Comparison of ENCODE assay signal across 8 cellular contexts in the genomic region with DNA sequence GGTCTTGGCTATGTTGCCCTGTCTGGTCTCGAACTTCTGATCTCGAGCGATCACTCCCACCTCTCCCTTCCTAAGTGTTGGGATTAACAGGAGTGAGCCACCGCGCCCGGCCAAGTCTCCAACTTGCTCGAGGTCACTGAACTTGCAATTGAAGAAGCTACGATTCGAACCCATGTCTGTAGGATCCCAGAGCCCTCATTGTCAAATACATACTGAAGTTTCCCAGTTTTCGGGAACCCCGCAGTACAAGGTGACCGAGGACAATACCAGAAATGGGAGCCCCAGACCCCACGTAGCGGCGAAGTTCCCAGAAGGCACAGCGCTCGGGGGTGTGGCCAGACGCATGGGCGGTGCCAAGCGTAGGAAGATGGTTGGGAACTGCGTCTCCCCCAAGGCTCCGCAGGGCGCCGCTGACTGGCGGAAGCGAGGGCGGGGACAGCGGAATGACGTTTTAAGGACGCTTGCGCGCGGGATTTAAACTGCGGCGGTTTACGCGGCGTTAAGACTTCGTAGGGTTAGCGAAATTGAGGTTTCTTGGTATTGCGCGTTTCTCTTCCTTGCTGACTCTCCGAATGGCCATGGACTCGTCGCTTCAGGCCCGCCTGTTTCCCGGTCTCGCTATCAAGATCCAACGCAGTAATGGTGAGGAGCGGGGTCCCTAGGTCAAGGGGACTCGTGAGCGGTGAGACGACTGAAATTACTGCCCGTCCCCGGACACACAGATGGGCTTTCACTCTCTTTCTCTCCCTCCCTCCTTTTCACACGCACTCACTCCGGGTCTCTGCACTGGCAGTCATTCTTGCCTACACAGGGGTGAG. TPM values are rescaled to one million over a fixed set of nuclear protein-coding genes. Genes with fewer than 3 reads are reported as not detected.
DNase-seq lines count a peak whose midpoint lies in the region; ATAC-seq, FAIRE-seq and TF ChIP-seq lines count a peak whose summit lies in the region.

A gene (plus strand): TSS at position 477 of the 818 bp plus-strand sequence. CDS start 96 bp downstream, at position 573.

- H3K4me3 ChIP-seq in Loucy (ENCODE audit: low read length, poor library complexity, severe bottlenecking) (peak within 1 kb of the TSS; percentile 94), fibroblast of pulmonary artery (replicated peaks; ENCODE audit: low read depth, low read length) (peak within 1 kb of the TSS; percentile 89)

- no peaks in the 10 kb centered on the region for H3F3A ChIP-seq in Loucy (ENCODE audit: low read depth)

- no peaks in the 10 kb centered on the region for H3K27me3 ChIP-seq in Loucy (ENCODE audit: insufficient read depth, low read length, poor library complexity, severe bottlenecking)

- no peaks in the 10 kb centered on the region for H3K9me2 ChIP-seq in Loucy (replicated peaks; ENCODE audit: low read depth, low read length)

- peak within 1 kb of the TSS; percentile 97 for H3K9ac ChIP-seq in Loucy (ENCODE audit: low read depth, low read length, poor library complexity, severe bottlenecking)

- peak within 1 kb of the TSS; percentile 90 to 94 for H3K27ac Mint-ChIP-seq in natural killer cell treated with Interleukin-12 subunit alpha and Interleukin-12 subunit beta and Interleukin-15 and Interleukin-18, amount 100 ng/mL, for 72 hours

- H3K4me2 ChIP-seq in Loucy (ENCODE audit: low read depth, low read length, poor library complexity, severe bottlenecking): peak within 1 kb of the TSS; percentile 93

- FAIRE-seq in H54 (lab: Jason Lieb, UNC): peak; percentile 87

- H3K27me3 Mint-ChIP-seq in natural killer cell treated with Interleukin-12 subunit alpha and Interleukin-12 subunit beta and Interleukin-15 and Interleukin-18, amount 100 ng/mL, for 72 hours: no peaks in the 10 kb centered on the region

- peaks cover 3% of the 10 kb centered on the region; the same call in 1 of the 2 replicates for H3K36me3 ChIP-seq in Loucy (ENCODE audit: insufficient read depth, low read length)

- peak within 1 kb of the TSS; percentile 80 for H2AFZ ChIP-seq in Loucy (ENCODE audit: low read length)

- H3K9me3 ChIP-seq in Loucy (ENCODE audit: insufficient read depth, low read depth, low read length): no peaks in the 10 kb centered on the region

- TF ChIP-seq POLR2A in H54 (IDR thresholded peaks at IDR 0.05; ENCODE audit: low read depth, low read length): peak; percentile 63
- TF ChIP-seq POLR2A in Raji (IDR thresholded peaks at IDR 0.05; ENCODE audit: insufficient read depth, low read depth, low read length): peak; percentile 94

- peaks cover 11 to 16% of the 10 kb centered on the region in 2 donors for H3K4me1 Mint-ChIP-seq in natural killer cell treated with Interleukin-12 subunit alpha and Interleukin-12 subunit beta and Interleukin-15 and Interleukin-18, amount 100 ng/mL, for 72 hours (ENCODE audit: low read depth in 2 of 2)

- peaks cover 49% of the 10 kb centered on the region for H3K79me2 ChIP-seq in Loucy (ENCODE audit: insufficient read depth, low read length)

- H3K36me3 Mint-ChIP-seq in natural killer cell treated with Interleukin-12 subunit alpha and Interleukin-12 subunit beta and Interleukin-15 and Interleukin-18, amount 100 ng/mL, for 72 hours: peaks cover 6% of the 10 kb centered on the region

- TF ChIP-seq CTCF in Loucy (conservative IDR thresholded peaks at IDR 0.05; ENCODE audit: low read length) (no peak), fibroblast of pulmonary artery (IDR thresholded peaks at IDR 0.05; ENCODE audit: low read length, missing control alignments) (no peak)

- peaks cover 37% of the 10 kb centered on the region for H3K4me1 ChIP-seq in Loucy (ENCODE audit: insufficient read depth, low read length, poor library complexity, severe bottlenecking)

- ATAC-seq in natural killer cell treated with Interleukin-12 subunit alpha and Interleukin-12 subunit beta and Interleukin-15 and Interleukin-18, amount 100 ng/mL, for 72 hours: peak; percentile 100
- peak; percentile 97 for ATAC-seq in stimulated activated naive CD8-positive, alpha-beta T cell treated with anti-CD3 and anti-CD28 coated beads, Interleukin-15, Interleukin-2, amounts not matched to agents 100 U/mL and 50 U/mL, for 24 hours

- peaks cover 19% of the 10 kb centered on the region for H4K20me1 ChIP-seq in Loucy (ENCODE audit: insufficient read depth, low read length, poor library complexity, severe bottlenecking)

- DNase-seq in EL (peak; percentile 98), H54 (ENCODE audit: insufficient read length, low spot score) (peak; percentile 93), fibroblast of pulmonary artery (ENCODE audit: low read depth) (peak; percentile 98)
- DNase-seq in activated T-helper 9 cell treated with anti-CD3 and anti-CD28 coated beads, Interleukin-2, amount 50 U/mL, for 16 hours (ENCODE audit: low read depth): peak; percentile 95
- peak; percentile 96 for DNase-seq in natural killer cell treated with Interleukin-12 subunit alpha and Interleukin-12 subunit beta and Interleukin-15 and Interleukin-18, amount 100 ng/mL, for 72 hours (ENCODE audit: low spot score)
- peak; percentile 99 for DNase-seq in stimulated activated naive CD8-positive, alpha-beta T cell treated with anti-CD3 and anti-CD28 coated beads, Interleukin-15, Interleukin-2, amounts not matched to agents 100 U/mL and 50 U/mL, for 24 hours

- peak within 1 kb of the TSS; percentile 99 for H3K4me3 Mint-ChIP-seq in natural killer cell treated with Interleukin-12 subunit alpha and Interleukin-12 subunit beta and Interleukin-15 and Interleukin-18, amount 100 ng/mL, for 72 hours

- no peaks in the 10 kb centered on the region for H3K9me3 Mint-ChIP-seq in natural killer cell treated with Interleukin-12 subunit alpha and Interleukin-12 subunit beta and Interleukin-15 and Interleukin-18, amount 100 ng/mL, for 72 hours

RNA-seq across cellular contexts. Expression of the gene that starts here (rescaled TPM):
- total RNA-seq in natural killer cell treated with Interleukin-12 subunit alpha and Interleukin-12 subunit beta and Interleukin-15 and Interleukin-18, amount 100 ng/mL, for 72 hours: 10 to 100 TPM; 44.5 to 97.0 TPM

Comparison
In these comparisons a context has a peak if more than half of its experiments do, and no peak if none do; other contexts are left out.
1. Peak in every context shown above with its lines: DNase-seq, ATAC-seq and H3K4me3 ChIP-seq.